18 cellular contexts compared by ENCODE assay signal in genomic region chr5:41403846-41404245, GRCh38.
"Had no signal": no experiment of that assay in that cellular context is flagged by ENCODE, and none has a peak within 500 bp of the region (broad histone marks: within the 10 kb centered on the region; RNA-seq: fewer than 3 reads in every experiment).

No MANE protein-coding gene starts in this region.

- H3K4me3 ChIP-seq: esophagus muscularis mucosa, gastrocnemius medialis, psoas muscle, sigmoid colon had no signal

- ATAC-seq: effector memory CD8-positive, alpha-beta T cell; gastrocnemius medialis; left colon; psoas muscle had no signal

- H3K36me3 ChIP-seq: esophagus muscularis mucosa, gastrocnemius medialis, sigmoid colon had no signal

- DNase-seq: cerebellar nuclear complex; effector memory CD8-positive, alpha-beta T cell; gastrocnemius medialis; immature natural killer cell; kidney; left colon; mesendoderm; naive B cell; nephron progenitor cell; psoas muscle; retina; sigmoid colon; small intestine; stimulated activated CD4-positive, alpha-beta T cell treated with anti-CD3 and anti-CD28 coated beads, Interleukin-12 subunit alpha, Interleukin-12 subunit beta, amount 100 ng/mL, for 4 hours; stimulated activated naive CD4-positive, alpha-beta T cell treated with Interleukin-2 at 50 U/mL for 16 hours; trophoblast cell had no signal

- H3K9me3 ChIP-seq: gastrocnemius medialis had no signal

- H3K4me1 ChIP-seq: gastrocnemius medialis, psoas muscle, sigmoid colon had no signal

- H3K27me3 ChIP-seq: esophagus muscularis mucosa, gastrocnemius medialis, sigmoid colon had no signal

- H3K27ac ChIP-seq: epithelial cell of prostate, esophagus muscularis mucosa, gastrocnemius medialis, psoas muscle, sigmoid colon had no signal
